8 cellular contexts compared by ENCODE assay signal in the genomic region with DNA sequence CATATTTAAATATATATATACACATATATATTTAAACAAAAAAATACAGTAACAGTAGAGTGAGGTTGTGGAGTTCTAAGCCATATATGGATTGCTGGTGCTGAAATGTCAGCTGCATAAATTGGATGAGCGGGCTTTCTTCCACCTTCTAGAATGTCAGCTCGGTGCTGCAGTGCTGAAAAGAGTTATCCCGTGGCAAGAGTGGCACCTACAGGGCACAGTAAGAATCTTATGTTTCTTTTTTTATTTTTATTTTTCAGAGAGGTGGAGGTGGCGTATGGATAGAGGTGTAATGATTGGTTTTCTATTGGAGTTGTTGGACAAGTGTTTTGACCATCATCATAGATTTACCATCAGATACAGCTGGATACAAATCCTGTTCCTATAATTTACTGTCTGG.
DNase-seq lines count a peak whose midpoint lies in the region; ATAC-seq, FAIRE-seq and TF ChIP-seq lines count a peak whose summit lies in the region.

No MANE protein-coding gene starts in this region.

- H3F3A ChIP-seq in GM23338 (replicated peaks; ENCODE audit: low read depth) = no peaks in the 10 kb centered on the region

- no peak overlapping the region for H3K4me2 ChIP-seq in GM23338

- no peak overlapping the region for H3K27ac ChIP-seq in GM23338 (ENCODE audit: low read depth)
- H3K27ac ChIP-seq in angular gyrus (ENCODE audit: low read depth, low read length) = peak overlapping the region; percentile 75

- no peaks in the 10 kb centered on the region for H3K79me2 ChIP-seq in GM23338 (replicated peaks; ENCODE audit: insufficient read depth)

- H3K27me3 ChIP-seq in BE2C = peaks cover 3% of the 10 kb centered on the region; the same call in 1 of the 2 replicates
- no peaks in the 10 kb centered on the region for H3K27me3 ChIP-seq in GM23338 (ENCODE audit: insufficient read depth)

- H3K9me3 Mint-ChIP-seq in GM23338 = no peaks in the 10 kb centered on the region

- H3K4me1 Mint-ChIP-seq in GM23338 = peaks cover 3% of the 10 kb centered on the region; the same call in 2 of the 3 replicates

- peak; percentile 61 for ATAC-seq in GM23338
- ATAC-seq in GM21825 (IDR thresholded peaks at IDR 0.05; ENCODE audit: unreplicated experiment) = no peak

- H3K4me1 ChIP-seq in BE2C (no peaks in the 10 kb centered on the region; the same call in 1 of the 2 replicates), GM23338 (ENCODE audit: insufficient read depth) (peaks cover 3% of the 10 kb centered on the region)

- no peak overlapping the region for H2AFZ ChIP-seq in GM23338

- no peak overlapping the region for H3K4me3 ChIP-seq in BE2C (ENCODE audit: low read depth, low read length)
- H3K4me3 ChIP-seq in GM23338 = no peak overlapping the region

- FAIRE-seq in HTR-8/SVneo (lab: Jason Lieb, UNC) = no peak

- no peaks in the 10 kb centered on the region for H3K36me3 Mint-ChIP-seq in GM23338 (ENCODE audit: low read depth)

- peak; percentile 46 for DNase-seq in BE2C
- peak; percentile 67 for DNase-seq in GM23338 (ENCODE audit: low spot score)
- peak; percentile 79 for DNase-seq in NCI-H2227 (lab: John Stamatoyannopoulos, UW; ENCODE audit: unreplicated experiment)
- DNase-seq in iPS-NIHi11 (ENCODE audit: low spot score) = peak; percentile 36
- peak; percentile 28 for DNase-seq in smooth muscle cell of the brain vasculature (ENCODE audit: low read depth, low spot score)
- DNase-seq in HTR-8/SVneo (ENCODE audit: insufficient read length, low spot score) = no peak

- H3K9me3 ChIP-seq in BE2C = no peaks in the 10 kb centered on the region

- no peak overlapping the region for H3K27ac Mint-ChIP-seq in GM23338

- H3K36me3 ChIP-seq in BE2C = no peaks in the 10 kb centered on the region
- no peaks in the 10 kb centered on the region for H3K36me3 ChIP-seq in GM23338 (ENCODE audit: insufficient read depth)

- no peak overlapping the region for H3K4me3 Mint-ChIP-seq in GM23338

- TF ChIP-seq CTCF in BE2C (IDR thresholded peaks at IDR 0.05; ENCODE audit: low read depth, low read length) = peak; percentile 50
- peak; percentile 51 to 72 for TF ChIP-seq CTCF in GM23338 (conservative IDR thresholded peaks at IDR 0.05; ENCODE audit: low read depth in 2 of 2)

- no peaks in the 10 kb centered on the region for H4K20me1 ChIP-seq in GM23338 (replicated peaks; ENCODE audit: insufficient read depth)

- no peaks in the 10 kb centered on the region for H3K9me2 ChIP-seq in GM23338 (ENCODE audit: insufficient read depth)

- H3K27me3 Mint-ChIP-seq in GM23338 (ENCODE audit: insufficient read depth, low read depth, poor library complexity) = no peaks in the 10 kb centered on the region

TF ChIP-seq in GM23338, 12 proteins besides CTCF, POLR2A, EP300 and RAD21:
- no peak for TF ChIP-seq POLR2AphosphoS5 (IDR thresholded peaks at IDR 0.05; ENCODE audit: low read depth)
- TF ChIP-seq EZH2phosphoT487 (IDR thresholded peaks at IDR 0.05; ENCODE audit: unreplicated experiment) = no peak
- TF ChIP-seq CREB1 (CRISPR knock-in tag; IDR thresholded peaks at IDR 0.05; ENCODE audit: low read depth) = no peak
- no peak for TF ChIP-seq EZH2 (IDR thresholded peaks at IDR 0.05; ENCODE audit: low read depth, unreplicated experiment)
- no peak for TF ChIP-seq ZNF331 (CRISPR knock-in tag; IDR thresholded peaks at IDR 0.05; ENCODE audit: low read depth)
